ENCODE assay signal across 1 cellular context in genomic region chr2:44880125-44880483, GRCh38.
TF ChIP-seq lines count a peak whose summit lies in the region.

No MANE protein-coding gene starts in this region.

TF ChIP-seq in SK-N-SH, 30 proteins besides CTCF, POLR2A, EP300 and RAD21 (continued from another document):
- no peak for TF ChIP-seq ZBTB33 (IDR thresholded peaks at IDR 0.05; ENCODE audit: borderline replicate concordance, low read depth)
- TF ChIP-seq GATA2 (CRISPR knock-in tag; IDR thresholded peaks at IDR 0.05): peak; percentile 98
- TF ChIP-seq TCF12 (IDR thresholded peaks at IDR 0.05): no peak
- TF ChIP-seq NFIC (IDR thresholded peaks at IDR 0.05; ENCODE audit: borderline replicate concordance): no peak
- TF ChIP-seq MXI1 (IDR thresholded peaks at IDR 0.05; ENCODE audit: low read depth, low read length): no peak; the same call in 1 of the 2 replicates
- TF ChIP-seq USF2 (IDR thresholded peaks at IDR 0.05; ENCODE audit: borderline replicate concordance, low read depth, low read length): no peak
- no peak for TF ChIP-seq MAX (IDR thresholded peaks at IDR 0.05; ENCODE audit: low read depth)
- TF ChIP-seq USF1 (IDR thresholded peaks at IDR 0.05; ENCODE audit: borderline replicate concordance, low read depth): no peak
- no peak for TF ChIP-seq FOXM1 (IDR thresholded peaks at IDR 0.05; ENCODE audit: low read depth)
- no peak for TF ChIP-seq POLR2AphosphoS5 (IDR thresholded peaks at IDR 0.05; ENCODE audit: low read depth, low read length)
- no peak for TF ChIP-seq RXRA (IDR thresholded peaks at IDR 0.05; ENCODE audit: borderline replicate concordance, low read depth)
- no peak for TF ChIP-seq SMC3 (IDR thresholded peaks at IDR 0.05; ENCODE audit: low read depth, low read length)
- no peak for TF ChIP-seq NRF1 (IDR thresholded peaks at IDR 0.05; ENCODE audit: low read depth, low read length)
